ENCODE assay signal across 18 cellular contexts in genomic region chr9:18061332-18061731, GRCh38.
A peak's percentile ranks its signal among the peaks of the same experiment; 100 is the strongest.
DNase-seq lines count a peak whose midpoint lies in the region; TF ChIP-seq lines count a peak whose summit lies in the region.
"Had no signal": no experiment of that assay in that cellular context is flagged by ENCODE, and none has a peak within 500 bp of the region (broad histone marks: within the 10 kb centered on the region; RNA-seq: fewer than 3 reads in every experiment).

No MANE protein-coding gene starts in this region.

- no peak overlapping the region for H3K4me3 ChIP-seq in colonic mucosa
- H3K4me3 ChIP-seq in mucosa of rectum (ENCODE audit: low read length in 2 of 2): no peak overlapping the region
- no peak overlapping the region for H3K4me3 ChIP-seq in transverse colon
- H3K4me3 ChIP-seq: A549; BLaER1 treated with 17β-estradiol and CSF1 and Interleukin-3, amounts not matched to agents 10 nM and 100 nM; GM23338 had no signal

- DNase-seq in colonic mucosa (no peak), transverse colon (no peak), OCI-M1 (lab: John Stamatoyannopoulos, UW) (no peak), SHP77 treated with DMSO at 0.1 percent for 48 hours (lab: John Stamatoyannopoulos, UW) (no peak), NCI-H774 (lab: John Stamatoyannopoulos, UW) (no peak)
- DNase-seq: 8988T; ACHN; BE2C; CD4-positive, alpha-beta T cell; CD8-positive, alpha-beta memory T cell; DMS53; DMS79 treated with DMSO at 0.1 percent for 48 hours; GF-D8; H9 had no signal

- H3K36me3 ChIP-seq in colonic mucosa: no peaks in the 10 kb centered on the region
- no peaks in the 10 kb centered on the region for H3K36me3 ChIP-seq in mucosa of rectum (ENCODE audit: control insufficient read depth in 2 of 2, insufficient read depth in 2 of 2, low read length in 2 of 2)
- no peaks in the 10 kb centered on the region for H3K36me3 ChIP-seq in transverse colon
- H3K36me3 ChIP-seq: BE2C; BLaER1 treated with 17β-estradiol and CSF1 and Interleukin-3, amounts not matched to agents 10 nM and 100 nM had no signal

- H3K27me3 ChIP-seq in colonic mucosa (no peaks in the 10 kb centered on the region), mucosa of rectum (ENCODE audit: control insufficient read depth in 2 of 2, insufficient read depth in 2 of 2, low read length in 2 of 2) (no peaks in the 10 kb centered on the region), transverse colon (no peaks in the 10 kb centered on the region)
- H3K27me3 ChIP-seq: BE2C; BLaER1 treated with 17β-estradiol and CSF1 and Interleukin-3, amounts not matched to agents 10 nM and 100 nM had no signal

- intact Hi-C loops in colonic mucosa (cut with DNase I) (no loop called here), transverse colon (cut with DNase I; ENCODE audit: low total_unique reads) (no loop called here)

- H3K9me3 ChIP-seq in colonic mucosa (no peaks in the 10 kb centered on the region), mucosa of rectum (ENCODE audit: control insufficient read depth in 2 of 2, low read length in 2 of 2) (no peaks in the 10 kb centered on the region), transverse colon (no peaks in the 10 kb centered on the region)
- H3K9me3 ChIP-seq: A549; BE2C; BLaER1 treated with 17β-estradiol and CSF1 and Interleukin-3, amounts not matched to agents 10 nM and 100 nM had no signal

- in situ Hi-C loops in transverse colon (cut with MboI; ENCODE audit: low pct_ligation_motif_present in 1 of 4, low pct_unique_long_range_greater_than_20kb in 1 of 4, low sequenced_read_pairs in 3 of 4): no loop called here

- TF ChIP-seq EP300 in transverse colon (IDR thresholded peaks at IDR 0.05; ENCODE audit: low read depth): no peak

- TF ChIP-seq CTCF in colonic mucosa (IDR thresholded peaks at IDR 0.05) (no peak), transverse colon (IDR thresholded peaks at IDR 0.05) (no peak)

- TF ChIP-seq POLR2A in transverse colon (IDR thresholded peaks at IDR 0.05): no peak

- H3K27ac ChIP-seq in colonic mucosa (peak overlapping the region; percentile 60), mucosa of rectum (ENCODE audit: low read depth in 2 of 2, low read length in 2 of 2) (peak overlapping the region; percentile 35 to 45), transverse colon (peak overlapping the region; percentile 51 to 70 (median 62))
- H3K27ac ChIP-seq: A549 had no signal

- H3K4me1 ChIP-seq in colonic mucosa: peaks cover 4% of the 10 kb centered on the region
- peaks cover 12 to 26% of the 10 kb centered on the region in 2 donors for H3K4me1 ChIP-seq in mucosa of rectum (ENCODE audit: control insufficient read depth in 2 of 2, insufficient read depth in 2 of 2, low read length in 2 of 2)
- peaks cover 0 to 70% (median 25%) of the 10 kb centered on the region in 4 donors for H3K4me1 ChIP-seq in transverse colon
- H3K4me1 ChIP-seq: A549, BE2C had no signal

- H3K9ac ChIP-seq in colonic mucosa (ENCODE audit: low read depth in 2 of 2, low read length in 2 of 2): no peak overlapping the region
- no peak overlapping the region for H3K9ac ChIP-seq in mucosa of rectum (ENCODE audit: low read depth in 1 of 2, low read length in 2 of 2)
